Comparison of ENCODE assay signal across 8 cellular contexts in genomic region chr12:34022079-34022830, GRCh38. TPM values are rescaled to one million over a fixed set of nuclear protein-coding genes. Genes with fewer than 3 reads are reported as not detected.
DNase-seq lines count a peak whose midpoint lies in the region; ATAC-seq, FAIRE-seq and TF ChIP-seq lines count a peak whose summit lies in the region.

ALG10 (plus strand) TSS chr12:34022496; CDS start chr12:34022600, 104 bp downstream.

- H3K4ac ChIP-seq in H1 (replicated peaks; ENCODE audit: insufficient read length, low read depth, low read length): no peak within 1 kb of the TSS
- H3K4ac ChIP-seq in mesenchymal stem cell (ENCODE audit: low read depth in 1 of 2, low read length in 2 of 2): peak within 1 kb of the TSS in 1 of 2 experiments; percentile 59

- no peaks in the 10 kb centered on the region for H3K27me3 ChIP-seq in H1 (replicated peaks in 1 of 4; ENCODE audit: control insufficient read depth in 3 of 4, extremely low read depth in 1 of 4, insufficient read depth in 3 of 4, low read length in 3 of 4)
- no peaks in the 10 kb centered on the region for H3K27me3 ChIP-seq in mesenchymal stem cell (ENCODE audit: control insufficient read depth in 1 of 2, insufficient read depth in 1 of 2, low read length in 2 of 2)

- H3K4me3 ChIP-seq in H1 (ENCODE audit: extremely low read depth in 1 of 4, insufficient read depth in 2 of 4, low read depth in 3 of 4, low read length in 4 of 4): peak within 1 kb of the TSS; percentile 73 to 90 (median 80)
- peak within 1 kb of the TSS; percentile 67 to 94 for H3K4me3 ChIP-seq in mesenchymal stem cell (ENCODE audit: insufficient read depth in 1 of 2, low read depth in 1 of 2, low read length in 2 of 2)

- POLR2A ChIA-PET in H1 (lab: Charles Lee; ENCODE audit: partially characterized antibody): interaction anchor here (0.6 to 1.4 kb wide), 4 partner anchors 65 to 1267 kb away, joined by 3 to 4 read pairs (median 3); partner anchors contain the start of gene YARS2

- H3K9ac ChIP-seq in H1 (replicated peaks in 1 of 4; ENCODE audit: extremely low read depth in 1 of 4, low read depth in 3 of 4, low read length in 3 of 4): peak within 1 kb of the TSS; percentile 66 to 85 (median 72)
- peak within 1 kb of the TSS; percentile 94 for H3K9ac ChIP-seq in mesenchymal stem cell (ENCODE audit: low read length)

- in situ Hi-C loops in Caki2 (cut with HindIII; ENCODE audit: low pct_unique_long_range_greater_than_20kb, low sequenced_read_pairs): no loop called here

- TF ChIP-seq POLR2A in H1 (IDR thresholded peaks at IDR 0.05; ENCODE audit: control extremely low read depth in 1 of 2, low read depth in 2 of 2, low read length in 2 of 2): peak in 1 of 2 experiments; percentile 80; a peak in 2 of 3 replicates

- peak; percentile 81 to 82 for TF ChIP-seq RAD21 in H1 (IDR thresholded peaks at IDR 0.05 in 1 of 2, conservative IDR thresholded peaks at IDR 0.05 in 1 of 2; ENCODE audit: low read depth in 2 of 2, low read length in 2 of 2)

- H2BK5ac ChIP-seq in H1 (ENCODE audit: low read depth, low read length) (peak within 1 kb of the TSS; percentile 68; the same call in 1 of the 2 replicates), mesenchymal stem cell (ENCODE audit: low read depth, low read length, poor library complexity, severe bottlenecking) (no peak within 1 kb of the TSS)

- no peak within 1 kb of the TSS for H3K56ac ChIP-seq in H1 (replicated peaks; ENCODE audit: insufficient read length, low read depth, low read length)

- H4K20me1 ChIP-seq in H1 (replicated peaks in 1 of 2; ENCODE audit: control insufficient read depth in 1 of 2, insufficient read depth in 2 of 2, low read length in 2 of 2): no peaks in the 10 kb centered on the region

- H4K5ac ChIP-seq in H1 (ENCODE audit: insufficient read length, low read depth, low read length): no peak within 1 kb of the TSS

- DNase-seq in Caki2 (ENCODE audit: low read depth) (peak; percentile 97), HTR-8/SVneo (ENCODE audit: insufficient read length, low spot score) (peak; percentile 59), NOMO-1 treated with dmso at 0.1 percent for 144 hours (lab: John Stamatoyannopoulos, UW; ENCODE audit: unreplicated experiment) (peak; percentile 94), H1 (ENCODE audit: low read depth in 1 of 2, low spot score in 2 of 2) (peak; percentile 91), mesenchymal stem cell (peak; percentile 98)
- peak; percentile 68 to 88 (median 82) for DNase-seq in activated CD8-positive, alpha-beta memory T cell treated with anti-CD3 and anti-CD28 coated beads for 48 hours (ENCODE audit: low read depth in 2 of 3, low spot score in 2 of 3)
- peak; percentile 90 for DNase-seq in stimulated activated CD8-positive, alpha-beta memory T cell treated with anti-CD3 and anti-CD28 coated beads, Interleukin-12 subunit alpha, Interleukin-12 subunit beta, amount 100 ng/mL, for 4 hours (ENCODE audit: low read depth)

- CTCF ChIA-PET in H1 (lab: Charles Lee; ENCODE audit: partially characterized antibody): interaction anchor here (0.6 to 0.9 kb wide), 4 partner anchors 120 to 1235 kb away, joined by 3 to 4 read pairs (median 3); no protein-coding TSS in a partner anchor

- H2BK20ac ChIP-seq in H1 (ENCODE audit: low read length): no peak within 1 kb of the TSS

- H3K79me2 ChIP-seq in H1 (ENCODE audit: control insufficient read depth in 1 of 2, insufficient read depth in 2 of 2, low read length in 2 of 2): peaks cover 0 to 7% of the 10 kb centered on the region in 2 experiments; a peak in 2 of 4 replicates

- H3K18ac ChIP-seq in H1 (ENCODE audit: extremely low read depth, low read length): no peak within 1 kb of the TSS
- no peak within 1 kb of the TSS for H3K18ac ChIP-seq in mesenchymal stem cell (ENCODE audit: low read depth in 1 of 2, low read length in 2 of 2)

- H3K14ac ChIP-seq in H1 (ENCODE audit: insufficient read length): no peak within 1 kb of the TSS
- H3K14ac ChIP-seq in mesenchymal stem cell (ENCODE audit: low read length in 2 of 2): no peak within 1 kb of the TSS

- peak; percentile 99 for ATAC-seq in GM21367 (IDR thresholded peaks at IDR 0.05; ENCODE audit: unreplicated experiment)

- peak within 1 kb of the TSS; percentile 70 to 71 for H3K4me2 ChIP-seq in H1 (ENCODE audit: insufficient read depth in 1 of 2, low read depth in 2 of 2, low read length in 2 of 2)
- H3K4me2 ChIP-seq in mesenchymal stem cell (ENCODE audit: low read length, poor library complexity, severe bottlenecking): peak within 1 kb of the TSS; percentile 69

- H3K79me1 ChIP-seq in H1 (ENCODE audit: low read depth, low read length): no peaks in the 10 kb centered on the region
- H3K79me1 ChIP-seq in mesenchymal stem cell (replicated peaks; ENCODE audit: low read length, poor library complexity, severe bottlenecking): peaks cover 1% of the 10 kb centered on the region

- H2BK12ac ChIP-seq in H1 (ENCODE audit: low read depth, low read length): no peak within 1 kb of the TSS
- H2BK12ac ChIP-seq in mesenchymal stem cell (ENCODE audit: low read length in 2 of 2): no peak within 1 kb of the TSS

- H3K23me2 ChIP-seq in H1 (ENCODE audit: low read depth, low read length): no peaks in the 10 kb centered on the region

- peak in 1 of 2 experiments; percentile 45; a peak in 1 of 3 replicates for TF ChIP-seq EP300 in H1 (IDR thresholded peaks at IDR 0.05; ENCODE audit: borderline replicate concordance in 1 of 2, low read depth in 2 of 2, low read length in 2 of 2)

- H3K23ac ChIP-seq in H1 (ENCODE audit: insufficient read length) (no peak within 1 kb of the TSS), mesenchymal stem cell (ENCODE audit: low read length in 2 of 2) (no peak within 1 kb of the TSS)

- no peak within 1 kb of the TSS for H2AK5ac ChIP-seq in H1 (ENCODE audit: low read depth, low read length)
- no peak within 1 kb of the TSS for H2AK5ac ChIP-seq in mesenchymal stem cell (ENCODE audit: low read length, severe bottlenecking)

- H3K27ac ChIP-seq in H1 (ENCODE audit: low read depth, low read length) (peak within 1 kb of the TSS; percentile 65), mesenchymal stem cell (ENCODE audit: low read length, poor library complexity, severe bottlenecking) (peak within 1 kb of the TSS; percentile 56)

- FAIRE-seq in HTR-8/SVneo (lab: Jason Lieb, UNC) (no peak), H1 (lab: Jason Lieb, UNC) (no peak)

- no peaks in the 10 kb centered on the region for H3K4me1 ChIP-seq in H1 (replicated peaks in 1 of 4; ENCODE audit: control insufficient read depth in 3 of 4, insufficient read depth in 4 of 4, low read length in 3 of 4)
- no peaks in the 10 kb centered on the region for H3K4me1 ChIP-seq in mesenchymal stem cell (ENCODE audit: control insufficient read depth, insufficient read depth, low read depth, low read length)

- H3K9me3 ChIP-seq in H1 (ENCODE audit: insufficient read depth in 2 of 2, low read depth in 1 of 2, low read length in 1 of 2): no peaks in the 10 kb centered on the region
- H3K9me3 ChIP-seq in mesenchymal stem cell (ENCODE audit: control insufficient read depth, low read length): no peaks in the 10 kb centered on the region

- no peak within 1 kb of the TSS for H2BK120ac ChIP-seq in H1 (replicated peaks; ENCODE audit: low read depth, low read length)
- no peak within 1 kb of the TSS for H2BK120ac ChIP-seq in mesenchymal stem cell (ENCODE audit: low read depth, low read length)

- H4K91ac ChIP-seq in H1 (replicated peaks; ENCODE audit: insufficient read length, low read length) (no peak within 1 kb of the TSS), mesenchymal stem cell (ENCODE audit: low read length) (no peak within 1 kb of the TSS)

- peak in 2 of 3 experiments; percentile 51 to 55; a peak in 3 of 4 replicates for TF ChIP-seq CTCF in H1 (IDR thresholded peaks at IDR 0.05; ENCODE audit: control extremely low read depth in 1 of 3, insufficient read depth in 1 of 3, low read depth in 1 of 3, low read length in 3 of 3)

- peak within 1 kb of the TSS; percentile 93 for H2AFZ ChIP-seq in H1 (ENCODE audit: low read length)
- peak within 1 kb of the TSS; percentile 81 for H2AFZ ChIP-seq in mesenchymal stem cell (ENCODE audit: low read depth, low read length)

- H3K36me3 ChIP-seq in H1 (ENCODE audit: control insufficient read depth in 2 of 4, insufficient read depth in 4 of 4, low read length in 3 of 4) (0 out of 8 replicates have a peak, but pooled peaks cover 0 to 4% (median 0%) of the 10 kb centered on the region in 4 experiments), mesenchymal stem cell (ENCODE audit: control insufficient read depth in 1 of 2, insufficient read depth in 2 of 2, low read depth in 1 of 2, low read length in 2 of 2) (no peaks in the 10 kb centered on the region)

- WGBS in H1 (ENCODE audit: extremely low coverage in 1 of 2, insufficient coverage in 1 of 2, insufficient read length in 1 of 2, insufficient replicate concordance in 2 of 2, low coverage in 1 of 2, low lambda C conversion rate in 2 of 2, missing lambda C conversion rate in 1 of 2), 2 experiments: 1% methylated on average over 34 of the region's 44 CpGs; no CpG with 5 or more reads in 1 of the 2 experiments
- under 1% methylated on average over 35 of the region's 44 CpGs for WGBS in mesenchymal stem cell

- H2BK15ac ChIP-seq in H1 (ENCODE audit: low read length): no peak within 1 kb of the TSS
- H2BK15ac ChIP-seq in mesenchymal stem cell (ENCODE audit: low read depth, poor library complexity, severe bottlenecking): no peak within 1 kb of the TSS

- H4K8ac ChIP-seq in H1 (ENCODE audit: extremely low read depth, insufficient read depth, low read length): peak within 1 kb of the TSS; percentile 88
- peak within 1 kb of the TSS; percentile 96 for H4K8ac ChIP-seq in mesenchymal stem cell (ENCODE audit: low read length)

TF ChIP-seq in H1, 55 proteins besides CTCF, POLR2A, EP300 and RAD21 (continues in another document):
- TF ChIP-seq CEBPB (IDR thresholded peaks at IDR 0.05; ENCODE audit: low read depth, low read length) (0 out of 2 replicates have a peak, but pooled peaks have one; percentile 34), RFX5 (IDR thresholded peaks at IDR 0.05; ENCODE audit: borderline replicate concordance, low read depth, low read length) (no peak), KDM4A (IDR thresholded peaks at IDR 0.05; ENCODE audit: low read depth, low read length, severe bottlenecking) (peak; percentile 68), ZNF274 (IDR thresholded peaks at IDR 0.05; ENCODE audit: borderline replicate concordance, extremely low read depth, low read length) (no peak)

RNA-seq across cellular contexts. Expression of gene ALG10, which starts in this region (rescaled TPM):
- 1.5 and 5.7 TPM in 2 replicates for total RNA-seq in Caki2 (2014; rRNA removed; shearing (Covaris generic); ENCODE audit: low replicate concordance)
- total RNA-seq in H1 (2021; fragmentation: NEBNext Ultra II Directional; extraction: Animal tissue kit (Norgen Biotek cat#: 25700)): 11.0 and 12.0 TPM in 2 replicates
- 9.1 and 11.5 TPM in 2 replicates for polyA plus RNA-seq in H1 (2011; rRNA removed)
- polyA plus RNA-seq in H1 (2011; cell fraction: cytosol; rRNA removed): 7.3 TPM
- polyA plus RNA-seq in H1 (2011; cell fraction: nucleus; rRNA removed): 16.3 TPM
- 5.1 to 8.9 TPM (median 7.6 TPM) in 4 replicates for polyA plus RNA-seq in H1 (2012, experiment 1 of 2)
- polyA plus RNA-seq in H1 (2012, experiment 2 of 2): 0.43 TPM
- 11.8 TPM for polyA plus RNA-seq in H1 (2013, experiment 1 of 2)
- polyA plus RNA-seq in H1 (2013, experiment 2 of 2): 9.6 TPM
- 84.4 and 84.7 TPM in 2 replicates for polyA minus RNA-seq in H1 (2011; rRNA and poly(A)+ RNA removed)
- polyA minus RNA-seq in H1 (2011; cell fraction: cytosol; rRNA and poly(A)+ RNA removed): 15.3 TPM
- polyA minus RNA-seq in H1 (2011; cell fraction: nucleus; rRNA and poly(A)+ RNA removed): 53.8 TPM
- polyA plus RNA-seq in mesenchymal stem cell (2013, experiment 1 of 2): 2.4 TPM
- 2.6 TPM for polyA plus RNA-seq in mesenchymal stem cell (2013, experiment 2 of 2)

Comparison
In these comparisons a context has a peak if more than half of its experiments do, and no peak if none do; other contexts are left out.
1. Peak in every context shown above with its lines: DNase-seq, ATAC-seq, H3K4me3 ChIP-seq and H3K27ac ChIP-seq.